14 cellular contexts compared by ENCODE assay signal in the genomic region with DNA sequence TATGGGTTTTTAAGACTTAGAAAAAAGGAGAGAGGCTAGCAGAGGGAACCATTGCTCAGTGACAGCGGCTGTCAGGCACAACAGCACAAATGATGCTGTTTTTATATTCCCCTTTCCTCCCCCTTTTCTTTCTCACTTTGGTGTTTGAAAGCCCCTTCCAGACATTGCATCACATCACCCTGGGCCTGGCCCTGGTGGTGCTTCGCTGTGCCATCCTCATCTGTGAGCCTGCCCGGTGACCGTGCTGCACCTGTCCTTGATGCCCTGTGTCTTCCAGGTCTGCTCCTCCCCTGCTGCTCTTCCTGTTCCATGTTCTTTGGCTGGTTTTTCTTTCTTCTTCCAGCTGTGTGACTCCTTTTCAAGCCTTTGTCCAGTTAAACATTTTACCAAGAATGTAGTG. TPM values are rescaled to one million over a fixed set of nuclear protein-coding genes. Genes with fewer than 3 reads are reported as not detected.
DNase-seq lines count a peak whose midpoint lies in the region; ATAC-seq and TF ChIP-seq lines count a peak whose summit lies in the region.
"Had no signal": no experiment of that assay in that cellular context is flagged by ENCODE, and none has a peak within 500 bp of the region (broad histone marks: within the 10 kb centered on the region; RNA-seq: fewer than 3 reads in every experiment).

No MANE protein-coding gene starts in this region.

- peak overlapping the region; percentile 30 to 51 (median 41) for H3K27ac ChIP-seq in thyroid gland
- H3K27ac ChIP-seq: SJSA1 had no signal

- H3K4me3 Mint-ChIP-seq in activated naive CD4-positive, alpha-beta T cell treated with anti-CD3 and anti-CD28 coated beads, Interleukin-2, amount 10 ng/mL, durations not matched to agents 7 days and 5 days: no peak overlapping the region
- H3K4me3 Mint-ChIP-seq in chondrocyte (ENCODE audit: unreplicated experiment) (no peak overlapping the region), nephron (no peak overlapping the region)

- H3K9me3 ChIP-seq in thyroid gland: no peaks in the 10 kb centered on the region
- H3K9me3 ChIP-seq: SJSA1 had no signal

- CTCF ChIA-PET in activated naive CD4-positive, alpha-beta T cell treated with anti-CD3 and anti-CD28 coated beads, Interleukin-2, amount 10 ng/mL, durations not matched to agents 7 days and 5 days (lab: Charles Lee): no interaction called here

- H3K27me3 Mint-ChIP-seq in activated naive CD4-positive, alpha-beta T cell treated with anti-CD3 and anti-CD28 coated beads, Interleukin-2, amount 10 ng/mL, durations not matched to agents 7 days and 5 days: no peaks in the 10 kb centered on the region
- H3K27me3 Mint-ChIP-seq in chondrocyte (ENCODE audit: low read depth): no peaks in the 10 kb centered on the region
- H3K27me3 Mint-ChIP-seq in nephron (ENCODE audit: low read depth): no peaks in the 10 kb centered on the region

- peaks cover 25 to 32% of the 10 kb centered on the region in 2 donors for H3K4me1 ChIP-seq in thyroid gland

- peak overlapping the region; percentile 33 for H3K27ac Mint-ChIP-seq in activated naive CD4-positive, alpha-beta T cell treated with anti-CD3 and anti-CD28 coated beads, Interleukin-2, amount 10 ng/mL, durations not matched to agents 7 days and 5 days
- peak overlapping the region in 1 of 2 donors; percentile 75 for H3K27ac Mint-ChIP-seq in activated naive CD4-positive, alpha-beta T cell treated with anti-CD3 and anti-CD28 coated beads, Interleukin-2, amount 50 U/mL, for 72 hours
- H3K27ac Mint-ChIP-seq in chondrocyte (ENCODE audit: unreplicated experiment): peak overlapping the region; percentile 90
- H3K27ac Mint-ChIP-seq in nephron: peak overlapping the region; percentile 17 to 55 (median 51)

- peaks cover 2% of the 10 kb centered on the region for H3K4me1 Mint-ChIP-seq in activated naive CD4-positive, alpha-beta T cell treated with anti-CD3 and anti-CD28 coated beads, Interleukin-2, amount 10 ng/mL, durations not matched to agents 7 days and 5 days
- H3K4me1 Mint-ChIP-seq in chondrocyte (ENCODE audit: low read depth) (peaks cover 54% of the 10 kb centered on the region), nephron (peaks cover 19% of the 10 kb centered on the region)

- no peak for ATAC-seq in activated naive CD4-positive, alpha-beta T cell treated with anti-CD3 and anti-CD28 coated beads, Interleukin-2, amount 50 U/mL, for 72 hours
- ATAC-seq in GM19463 (IDR thresholded peaks at IDR 0.05; ENCODE audit: unreplicated experiment): no peak
- ATAC-seq: esophagus mucosa had no signal

- no peak overlapping the region for H3K4me3 ChIP-seq in thyroid gland (replicated peaks in 1 of 3)
- H3K4me3 ChIP-seq: SJSA1 had no signal

- intact Hi-C loops in thyroid gland (cut with DNase I): no loop called here

- H3K36me3 ChIP-seq in thyroid gland: peaks cover 32 to 35% of the 10 kb centered on the region in 2 donors

- DNase-seq in activated naive CD4-positive, alpha-beta T cell treated with anti-CD3 and anti-CD28 coated beads, Interleukin-2, amount 10 ng/mL, durations not matched to agents 7 days and 5 days: no peak
- no peak for DNase-seq in activated naive CD4-positive, alpha-beta T cell treated with anti-CD3 and anti-CD28 coated beads, Interleukin-2, amount 50 U/mL, for 72 hours (ENCODE audit: low spot score in 2 of 2)
- DNase-seq in chondrocyte (ENCODE audit: low spot score): peak; percentile 60
- DNase-seq in thyroid gland: no peak
- DNase-seq in mucosa of gallbladder (ENCODE audit: low spot score): no peak
- DNase-seq in retina: no peak
- DNase-seq: activated CD4-positive, CD25-positive, alpha-beta regulatory T cell treated with anti-CD3 and anti-CD28 coated beads, Interleukin-2, amount 50 U/mL, for 72 hours; central memory CD4-positive, alpha-beta T cell; Kasumi-1; NCI-H1930 had no signal

- no peak for TF ChIP-seq POLR2A in thyroid gland (IDR thresholded peaks at IDR 0.05)

- H3K9me3 Mint-ChIP-seq in activated naive CD4-positive, alpha-beta T cell treated with anti-CD3 and anti-CD28 coated beads, Interleukin-2, amount 10 ng/mL, durations not matched to agents 7 days and 5 days: no peaks in the 10 kb centered on the region
- H3K9me3 Mint-ChIP-seq in activated naive CD4-positive, alpha-beta T cell treated with anti-CD3 and anti-CD28 coated beads, Interleukin-2, amount 50 U/mL, for 72 hours: no peaks in the 10 kb centered on the region
- no peaks in the 10 kb centered on the region for H3K9me3 Mint-ChIP-seq in chondrocyte (ENCODE audit: low read depth)
- H3K9me3 Mint-ChIP-seq in nephron: no peaks in the 10 kb centered on the region

- H3K36me3 Mint-ChIP-seq in activated naive CD4-positive, alpha-beta T cell treated with anti-CD3 and anti-CD28 coated beads, Interleukin-2, amount 10 ng/mL, durations not matched to agents 7 days and 5 days: peaks cover 25% of the 10 kb centered on the region
- H3K36me3 Mint-ChIP-seq in activated naive CD4-positive, alpha-beta T cell treated with anti-CD3 and anti-CD28 coated beads, Interleukin-2, amount 50 U/mL, for 72 hours: peaks cover 0 to 10% of the 10 kb centered on the region in 2 donors
- peaks cover 20% of the 10 kb centered on the region for H3K36me3 Mint-ChIP-seq in chondrocyte (ENCODE audit: low read depth)
- H3K36me3 Mint-ChIP-seq in nephron (ENCODE audit: low read depth): peaks cover 34% of the 10 kb centered on the region

- H3K27me3 ChIP-seq in thyroid gland: no peaks in the 10 kb centered on the region
- H3K27me3 ChIP-seq: SJSA1 had no signal

- no peak for TF ChIP-seq CTCF in chondrocyte (IDR thresholded peaks at IDR 0.05)
- TF ChIP-seq CTCF in nephron (IDR thresholded peaks at IDR 0.05; ENCODE audit: unreplicated experiment in 3 of 3): no peak
- no peak for TF ChIP-seq CTCF in thyroid gland (IDR thresholded peaks at IDR 0.05)

- 80 to 91% methylated on average over 4 of the region's 4 CpGs for WGBS in thyroid gland, 2 donors

RNA-seq across cellular contexts. Expression of gene KLC1, which starts 24.8 kb away (rescaled TPM):
- total RNA-seq in activated naive CD4-positive, alpha-beta T cell treated with anti-CD3 and anti-CD28 coated beads, Interleukin-2, amount 50 U/mL, for 72 hours: 100 to 1,000 TPM; 114 to 137 TPM
- total RNA-seq in chondrocyte: 188 to 226 TPM (median 190 TPM) in 3 replicates
- total RNA-seq in thyroid gland: 100 to 1,000 TPM; 236 to 340 (median 281) TPM
- 171 TPM for total RNA-seq in mucosa of gallbladder
